Comparison of ENCODE assay signal across 23 cellular contexts in the genomic region with DNA sequence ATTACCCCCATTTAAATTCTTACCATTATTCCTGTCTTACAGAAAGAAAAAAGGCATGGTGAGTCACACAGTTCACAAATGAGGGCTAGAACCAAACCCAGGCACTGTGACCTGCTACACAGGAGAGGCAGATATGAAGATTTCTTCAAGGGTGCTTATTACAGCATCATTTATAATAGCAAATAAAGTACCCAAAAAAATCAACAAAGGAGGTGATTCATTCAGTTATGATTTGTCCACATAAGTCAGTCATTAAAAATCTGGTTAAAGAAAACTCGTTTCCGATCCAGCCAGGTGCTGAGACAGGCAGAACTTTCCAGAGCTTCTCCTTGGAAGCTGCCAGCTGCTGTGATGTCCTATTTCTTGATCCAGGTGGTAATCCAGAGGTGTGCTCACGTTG. TPM values are rescaled to one million over a fixed set of nuclear protein-coding genes. Genes with fewer than 3 reads are reported as not detected.
DNase-seq lines count a peak whose midpoint lies in the region; ATAC-seq and TF ChIP-seq lines count a peak whose summit lies in the region.
"Had no signal": no experiment of that assay in that cellular context is flagged by ENCODE, and none has a peak within 500 bp of the region (broad histone marks: within the 10 kb centered on the region; RNA-seq: fewer than 3 reads in every experiment).

No MANE protein-coding gene starts in this region.

- no peaks in the 10 kb centered on the region for H3K27me3 Mint-ChIP-seq in endothelial cell (ENCODE audit: unreplicated experiment)
- H3K27me3 Mint-ChIP-seq: CD8-positive, alpha-beta memory T cell had no signal

- H2BK15ac ChIP-seq in IMR-90 (ENCODE audit: low read depth, low read length), result no peak overlapping the region

- no peaks in the 10 kb centered on the region for H3K27me3 ChIP-seq in IMR-90 (ENCODE audit: control insufficient read depth, insufficient read depth, low read length)
- H3K27me3 ChIP-seq: BLaER1 had no signal

- peaks cover 8% of the 10 kb centered on the region for H3K36me3 ChIP-seq in IMR-90 (ENCODE audit: control insufficient read depth, insufficient read depth, low read length)
- H3K36me3 ChIP-seq: BLaER1, HAP-1 had no signal

- H3K36me3 Mint-ChIP-seq in endothelial cell (ENCODE audit: low read depth, unreplicated experiment), result peaks cover 36% of the 10 kb centered on the region

- no peak overlapping the region for H3K56ac ChIP-seq in IMR-90 (ENCODE audit: extremely low read depth, insufficient read depth, low read length)

- H4K20me1 ChIP-seq in IMR-90 (ENCODE audit: insufficient read depth, low read length), result no peaks in the 10 kb centered on the region; the same call in 1 of the 2 replicates
- H4K20me1 ChIP-seq: BLaER1 had no signal

- peaks cover 5% of the 10 kb centered on the region for H3K9me3 ChIP-seq in IMR-90 (ENCODE audit: control insufficient read depth, insufficient read depth, low read length)

- H3K9me1 ChIP-seq in IMR-90 (ENCODE audit: insufficient read depth, low read length), result peaks cover 17% of the 10 kb centered on the region

- peak; percentile 24 for DNase-seq in SIG-M5 treated with dmso at 0.1 percent for 504 hours (lab: John Stamatoyannopoulos, UW; ENCODE audit: unreplicated experiment)
- no peak for DNase-seq in SIG-M5 (lab: John Stamatoyannopoulos, UW)
- peak; percentile 53 for DNase-seq in IMR-90
- no peak for DNase-seq in endothelial cell (ENCODE audit: low spot score)
- DNase-seq in DMS 273 (lab: John Stamatoyannopoulos, UW; ENCODE audit: unreplicated experiment), result no peak
- DNase-seq in activated CD4-positive, alpha-beta T cell treated with anti-CD3 and anti-CD28 coated beads, Interleukin-2, amount 50 U/mL, for 4 hours, result no peak
- DNase-seq: 8988T; CD8-positive, alpha-beta memory T cell; COR-L47; DND-41; EL; GM23248 had no signal

- H2BK5ac ChIP-seq in IMR-90 (ENCODE audit: low read depth, low read length, poor library complexity, severe bottlenecking), result no peak overlapping the region

- peaks cover 29% of the 10 kb centered on the region for H3K4me1 ChIP-seq in IMR-90 (ENCODE audit: control insufficient read depth, insufficient read depth, low read length)

- H3K9me3 Mint-ChIP-seq in endothelial cell (ENCODE audit: unreplicated experiment), result no peaks in the 10 kb centered on the region

- ATAC-seq in IMR-90 (ENCODE audit: low read depth) (no peak), GM18861 (IDR thresholded peaks at IDR 0.05; ENCODE audit: unreplicated experiment) (no peak)
- ATAC-seq: GM12878, K562 had no signal

- H2BK20ac ChIP-seq in IMR-90 (ENCODE audit: low read depth, low read length), result no peak overlapping the region

- no TSS peak for BruUV-seq in IMR-90 (replicated peaks; lab: Mats Ljungman, UMichigan)

- H3K4me3 ChIP-seq in IMR-90 (ENCODE audit: insufficient read depth, low read depth, low read length), result no peak overlapping the region
- H3K4me3 ChIP-seq: BLaER1, GM12878, GM23248, HAP-1, K562 had no signal

- dilution Hi-C loops in IMR-90 (cut with HindIII; ENCODE audit: low sequenced_read_pairs, unreplicated experiment), result no loop called here

- no peak overlapping the region for H3K4ac ChIP-seq in IMR-90 (ENCODE audit: low read depth, low read length)

- H2BK120ac ChIP-seq in IMR-90 (ENCODE audit: low read depth, low read length), result no peak overlapping the region

- peak overlapping the region; percentile 71 for H3K27ac ChIP-seq in C4-2B
- no peak overlapping the region for H3K27ac ChIP-seq in IMR-90 (ENCODE audit: insufficient read depth, low read length)
- H3K27ac ChIP-seq: BLaER1, GM23248 had no signal

- no peak for TF ChIP-seq POLR2A in IMR-90 (IDR thresholded peaks at IDR 0.05; ENCODE audit: low read depth, low read length)

- H4K91ac ChIP-seq in IMR-90 (ENCODE audit: insufficient read depth, low read depth, low read length), result no peak overlapping the region

- H3K27ac Mint-ChIP-seq in endothelial cell (ENCODE audit: unreplicated experiment), result no peak overlapping the region

- no peak overlapping the region for H4K5ac ChIP-seq in IMR-90 (ENCODE audit: low read depth, low read length)

- intact Hi-C loops in IMR-90 (cut with micrococcal nuclease), result no loop called here

- peaks cover 38 to 51% of the 10 kb centered on the region in 2 experiments for H3K79me1 ChIP-seq in IMR-90 (ENCODE audit: low read depth in 1 of 2, low read length in 2 of 2)

- no peak overlapping the region for H3K4me2 ChIP-seq in IMR-90 (ENCODE audit: low read depth, low read length)
- H3K4me2 ChIP-seq: BLaER1 had no signal

- POLR2A ChIA-PET in IMR-90 (lab: Charles Lee; ENCODE audit: unreplicated experiment), result no interaction called here

- no peak overlapping the region for H3K18ac ChIP-seq in IMR-90 (ENCODE audit: low read depth, low read length)

- in situ Hi-C loops in IMR-90 (cut with MboI; ENCODE audit: low sequenced_read_pairs), result no loop called here

- no peak overlapping the region for H3K23ac ChIP-seq in IMR-90 (ENCODE audit: low read depth, low read length)

- H3K9ac ChIP-seq in IMR-90 (ENCODE audit: low read depth, low read length), result no peak overlapping the region
- H3K9ac ChIP-seq: BLaER1, GM23248 had no signal

- H3K4me1 Mint-ChIP-seq in endothelial cell (ENCODE audit: unreplicated experiment), result peaks cover 45% of the 10 kb centered on the region

- CTCF ChIA-PET in IMR-90 (lab: Yijun Ruan, JAX), result no interaction called here

- H2AFZ ChIP-seq in IMR-90 (replicated peaks; ENCODE audit: low read length, poor library complexity), result no peak overlapping the region
- H2AFZ ChIP-seq: GM23248 had no signal

- WGBS in IMR-90 (ENCODE audit: extremely low coverage in 2 of 2, insufficient read length in 1 of 2), 2 experiments, result no CpG with 5 or more reads among the region's 3 CpGs

- no peak overlapping the region for H4K8ac ChIP-seq in IMR-90 (ENCODE audit: low read depth in 2 of 2, low read length in 2 of 2)

- TF ChIP-seq CTCF in C4-2B (conservative IDR thresholded peaks at IDR 0.05) (no peak), IMR-90 (conservative IDR thresholded peaks at IDR 0.05; ENCODE audit: low read depth, low read length) (no peak), endothelial cell (IDR thresholded peaks at IDR 0.05; ENCODE audit: unreplicated experiment) (no peak)

- no peak overlapping the region for H3K14ac ChIP-seq in IMR-90 (replicated peaks; ENCODE audit: low read depth, low read length)

- H2AK9ac ChIP-seq in IMR-90 (replicated peaks; ENCODE audit: low read depth, low read length, poor library complexity), result no peak overlapping the region

- TF ChIP-seq RAD21 in IMR-90 (IDR thresholded peaks at IDR 0.05; ENCODE audit: low read length), result no peak

- peak overlapping the region; percentile 54 for H3K4me3 Mint-ChIP-seq in endothelial cell (ENCODE audit: unreplicated experiment)

- H2AK5ac ChIP-seq in IMR-90 (ENCODE audit: low read depth, low read length), result no peak overlapping the region

TF ChIP-seq in IMR-90, 13 proteins besides CTCF, POLR2A, EP300 and RAD21:
- TF ChIP-seq RFX5 (IDR thresholded peaks at IDR 0.05; ENCODE audit: low read depth, low read length) (no peak), NFE2L2 (IDR thresholded peaks at IDR 0.05; ENCODE audit: low read depth, low read length) (no peak), BHLHE40 (IDR thresholded peaks at IDR 0.05; ENCODE audit: low read depth, low read length) (no peak), MAFK (IDR thresholded peaks at IDR 0.05; ENCODE audit: low read depth, low read length) (no peak), SMC3 (IDR thresholded peaks at IDR 0.05; ENCODE audit: low read depth, low read length) (no peak), FOS (IDR thresholded peaks at IDR 0.05; ENCODE audit: low read depth, low read length) (no peak), RCOR1 (IDR thresholded peaks at IDR 0.05; ENCODE audit: insufficient replicate concordance, low read length) (no peak), MAZ (IDR thresholded peaks at IDR 0.05; ENCODE audit: borderline replicate concordance, low read depth, low read length) (no peak), MXI1 (IDR thresholded peaks at IDR 0.05; ENCODE audit: borderline replicate concordance, low read depth, low read length) (no peak)
- TF ChIP-seq, protein P1, sequence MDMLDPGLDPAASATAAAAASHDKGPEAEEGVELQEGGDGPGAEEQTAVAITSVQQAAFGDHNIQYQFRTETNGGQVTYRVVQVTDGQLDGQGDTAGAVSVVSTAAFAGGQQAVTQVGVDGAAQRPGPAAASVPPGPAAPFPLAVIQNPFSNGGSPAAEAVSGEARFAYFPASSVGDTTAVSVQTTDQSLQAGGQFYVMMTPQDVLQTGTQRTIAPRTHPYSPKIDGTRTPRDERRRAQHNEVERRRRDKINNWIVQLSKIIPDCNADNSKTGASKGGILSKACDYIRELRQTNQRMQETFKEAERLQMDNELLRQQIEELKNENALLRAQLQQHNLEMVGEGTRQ (IDR thresholded peaks at IDR 0.05; ENCODE audit: low read depth, low read length), result no peak
- TF ChIP-seq, protein P2, sequence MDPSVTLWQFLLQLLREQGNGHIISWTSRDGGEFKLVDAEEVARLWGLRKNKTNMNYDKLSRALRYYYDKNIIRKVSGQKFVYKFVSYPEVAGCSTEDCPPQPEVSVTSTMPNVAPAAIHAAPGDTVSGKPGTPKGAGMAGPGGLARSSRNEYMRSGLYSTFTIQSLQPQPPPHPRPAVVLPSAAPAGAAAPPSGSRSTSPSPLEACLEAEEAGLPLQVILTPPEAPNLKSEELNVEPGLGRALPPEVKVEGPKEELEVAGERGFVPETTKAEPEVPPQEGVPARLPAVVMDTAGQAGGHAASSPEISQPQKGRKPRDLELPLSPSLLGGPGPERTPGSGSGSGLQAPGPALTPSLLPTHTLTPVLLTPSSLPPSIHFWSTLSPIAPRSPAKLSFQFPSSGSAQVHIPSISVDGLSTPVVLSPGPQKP (IDR thresholded peaks at IDR 0.05; ENCODE audit: borderline replicate concordance, low read depth, low read length), result no peak

RNA-seq across cellular contexts. Expression of a gene that starts 7.5 kb away (rescaled TPM):
- total RNA-seq in IMR-90 (2012; rRNA removed) (146 and 148 TPM in 2 replicates), endothelial cell (ENCODE audit: unreplicated experiment) (156 TPM)
- polyA plus RNA-seq in IMR-90 (2012; rRNA removed), result 311 and 332 TPM in 2 replicates
- 118 and 403 TPM in 2 replicates for polyA plus RNA-seq in IMR-90 (2012; cell fraction: cytosol; rRNA removed)
- 211 and 331 TPM in 2 replicates for polyA plus RNA-seq in IMR-90 (2012; cell fraction: nucleus; rRNA removed; ENCODE audit: low replicate concordance)
- polyA plus RNA-seq: K562 had no signal

RNA-seq across cellular contexts. Expression of a gene that starts 45.4 kb away (rescaled TPM):
- not detected in 2 replicates for total RNA-seq in IMR-90 (2012; rRNA removed)
- not detected in 2 replicates for polyA plus RNA-seq in IMR-90 (2012; rRNA removed)
- polyA plus RNA-seq in IMR-90 (2012; cell fraction: cytosol; rRNA removed), result not detected in 2 replicates
- not detected in 2 replicates for polyA plus RNA-seq in IMR-90 (2012; cell fraction: nucleus; rRNA removed; ENCODE audit: low replicate concordance)
- not detected for total RNA-seq in endothelial cell (ENCODE audit: unreplicated experiment)
- total RNA-seq: A673; CD8-positive, alpha-beta memory T cell; G401; GM12878; GM23248; H4; HT1080; K562 had no signal
- polyA plus RNA-seq: AG04450; CD8-positive, alpha-beta memory T cell; GM12878; GM23248; K562 had no signal

Comparison
In these comparisons a context has a peak if more than half of its experiments do, and no peak if none do; other contexts are left out.
1. DNase-seq: peak in SIG-M5 treated with dmso at 0.1 percent for 504 hours (single experiment) and IMR-90 (single experiment); none in SIG-M5 (single experiment), endothelial cell (single experiment), DMS 273 (single experiment) and activated CD4-positive, alpha-beta T cell treated with anti-CD3 and anti-CD28 coated beads, Interleukin-2, amount 50 U/mL, for 4 hours (0 of 2).